In genomic region chr5:153982206-153982605, GRCh38 we compare ENCODE assay signal across 23 cellular contexts. TPM values are rescaled to one million over a fixed set of nuclear protein-coding genes. Genes with fewer than 3 reads are reported as not detected.
DNase-seq lines count a peak whose midpoint lies in the region; ATAC-seq, FAIRE-seq and TF ChIP-seq lines count a peak whose summit lies in the region.
"Had no signal": no experiment of that assay in that cellular context is flagged by ENCODE, and none has a peak within 500 bp of the region (broad histone marks: within the 10 kb centered on the region; RNA-seq: fewer than 3 reads in every experiment).

No MANE protein-coding gene starts in this region.

- intact Hi-C loops in MCF 10A (cut with micrococcal nuclease) (no loop called here), breast epithelium (cut with DNase I; ENCODE audit: low total_unique reads) (no loop called here)

- TF ChIP-seq CTCF in MCF 10A (IDR thresholded peaks at IDR 0.05; ENCODE audit: unreplicated experiment) (no peak), breast epithelium (IDR thresholded peaks at IDR 0.05) (no peak), bronchial epithelial cell (IDR thresholded peaks at IDR 0.05; ENCODE audit: insufficient read depth, low read length, severe bottlenecking) (no peak), foreskin keratinocyte (conservative IDR thresholded peaks at IDR 0.05) (no peak)

- H3K4me3 ChIP-seq in breast epithelium (no peak overlapping the region), bronchial epithelial cell (ENCODE audit: low read depth, low read length) (no peak overlapping the region)
- H3K4me3 ChIP-seq: A549 had no signal

- FAIRE-seq in bronchial epithelial cell (lab: Jason Lieb, UNC): no peak
- FAIRE-seq: A549, GM12892, GM18507, H1, HTR-8/SVneo had no signal

- TF ChIP-seq POLR2A in breast epithelium (IDR thresholded peaks at IDR 0.05): no peak

- peak; percentile 22 for DNase-seq in MCF 10A (ENCODE audit: unreplicated experiment)
- DNase-seq in breast epithelium (ENCODE audit: low spot score in 2 of 2): no peak
- peak; percentile 83 for DNase-seq in bronchial epithelial cell (ENCODE audit: low read depth)
- peak; percentile 50 to 73 for DNase-seq in foreskin keratinocyte
- no peak for DNase-seq in memory B cell (ENCODE audit: low spot score in 2 of 2)
- DNase-seq in NCI-H446 (lab: John Stamatoyannopoulos, UW): no peak
- no peak for DNase-seq in islet precursor cell
- DNase-seq: AML-193; CD4-positive, alpha-beta T cell; DMS153; DMS79; GDM1; H9; IMR-90 had no signal

- H3K36me3 ChIP-seq in breast epithelium (no peaks in the 10 kb centered on the region), bronchial epithelial cell (ENCODE audit: control insufficient read depth, insufficient read depth, low read length) (no peaks in the 10 kb centered on the region)

- H3K27ac ChIP-seq in breast epithelium: no peak overlapping the region
- H3K27ac ChIP-seq in foreskin keratinocyte: no peak overlapping the region
- H3K27ac ChIP-seq: 22Rv1, A549, C4-2B, HL-60 had no signal

- BruUV-seq in MCF 10A (replicated peaks; lab: Mats Ljungman, UMichigan): no TSS peak

- CTCF ChIA-PET in MCF 10A (lab: Yijun Ruan, JAX): interaction anchor here (0.6 to 10.1 kb wide), 5 partner anchors 11 to 422 kb away, joined by 3 to 134 read pairs (median 4); no protein-coding TSS in a partner anchor

- no peak overlapping the region for H3K27ac Mint-ChIP-seq in MCF 10A (ENCODE audit: low read depth, unreplicated experiment)
- H3K27ac Mint-ChIP-seq in memory B cell: peak overlapping the region; percentile 24
- H3K27ac Mint-ChIP-seq: CD4-positive, alpha-beta T cell; H9 had no signal

- POLR2A ChIA-PET in MCF 10A (lab: Yijun Ruan, JAX): interaction anchor here (1.2 kb wide), 1 partner anchor 57 kb away, joined by 3 read pairs; the partner anchor contains the start of genes FAM114A2 and MFAP3

- H3K4me1 ChIP-seq in breast epithelium (no peaks in the 10 kb centered on the region), foreskin keratinocyte (peaks cover 5% of the 10 kb centered on the region)
- H3K4me1 ChIP-seq: A549 had no signal

- H3K36me3 Mint-ChIP-seq in MCF 10A (ENCODE audit: insufficient read depth, unreplicated experiment): no peaks in the 10 kb centered on the region
- H3K36me3 Mint-ChIP-seq in memory B cell: no peaks in the 10 kb centered on the region

- no peaks in the 10 kb centered on the region for H3K27me3 Mint-ChIP-seq in MCF 10A (ENCODE audit: insufficient read depth, unreplicated experiment)
- H3K27me3 Mint-ChIP-seq in memory B cell: no peaks in the 10 kb centered on the region

- H3K27me3 ChIP-seq in breast epithelium (no peaks in the 10 kb centered on the region), bronchial epithelial cell (ENCODE audit: control insufficient read depth, insufficient read depth, low read length) (no peaks in the 10 kb centered on the region), foreskin keratinocyte (no peaks in the 10 kb centered on the region)

- H3K9me3 ChIP-seq in breast epithelium: no peaks in the 10 kb centered on the region
- H3K9me3 ChIP-seq: A549 had no signal

- H3K4me1 Mint-ChIP-seq in MCF 10A (ENCODE audit: insufficient read depth, unreplicated experiment): no peaks in the 10 kb centered on the region
- H3K4me1 Mint-ChIP-seq in memory B cell: peaks cover 4% of the 10 kb centered on the region
- H3K4me1 Mint-ChIP-seq: H9 had no signal

- H3K4me3 Mint-ChIP-seq in MCF 10A (ENCODE audit: unreplicated experiment): no peak overlapping the region
- H3K4me3 Mint-ChIP-seq in memory B cell: no peak overlapping the region
- H3K4me3 Mint-ChIP-seq: CD4-positive, alpha-beta T cell; H9 had no signal

- H3K9me3 Mint-ChIP-seq in MCF 10A (ENCODE audit: unreplicated experiment) (no peaks in the 10 kb centered on the region), memory B cell (no peaks in the 10 kb centered on the region)
- H3K9me3 Mint-ChIP-seq: CD4-positive, alpha-beta T cell; H9 had no signal

- peak; percentile 93 for ATAC-seq in foreskin keratinocyte
- ATAC-seq in memory B cell (ENCODE audit: low read depth): no peak
- no peak for ATAC-seq in HG03469 (IDR thresholded peaks at IDR 0.05; ENCODE audit: unreplicated experiment)
- ATAC-seq: A549 had no signal

RNA-seq across cellular contexts. Expression of gene FAM114A2, which starts 56.5 kb away (rescaled TPM):
- total RNA-seq in MCF 10A (2022) (48.8 and 76.3 TPM in 2 replicates), breast epithelium (10 to 100 TPM; 21.6 to 32.1 (median 22.0) TPM), bronchial epithelial cell (19.7 and 27.1 TPM in 2 replicates), foreskin keratinocyte (16.4 and 18.6 TPM in 2 replicates)
- polyA plus RNA-seq in foreskin keratinocyte: 6.1 and 6.8 TPM in 2 replicates

RNA-seq across cellular contexts. Expression of gene MFAP3, which starts 56.6 kb away (rescaled TPM):
- 48.8 and 56.0 TPM in 2 replicates for total RNA-seq in MCF 10A (2022)
- 10 to 100 TPM; 39.3 to 47.9 (median 43.0) TPM for total RNA-seq in breast epithelium
- 57.1 and 68.4 TPM in 2 replicates for total RNA-seq in bronchial epithelial cell
- 34.6 and 34.8 TPM in 2 replicates for total RNA-seq in foreskin keratinocyte
- polyA plus RNA-seq in foreskin keratinocyte: 2.0 and 2.9 TPM in 2 replicates

Comparison
In these comparisons a context has a peak if more than half of its experiments do, and no peak if none do; other contexts are left out.
1. DNase-seq: peak in MCF 10A (single experiment), bronchial epithelial cell (single experiment) and foreskin keratinocyte (2 of 2); none in breast epithelium (0 of 2), memory B cell (0 of 2), NCI-H446 (0 of 2) and islet precursor cell (single experiment).